Comparison of ENCODE assay signal across 24 cellular contexts in the genomic region with DNA sequence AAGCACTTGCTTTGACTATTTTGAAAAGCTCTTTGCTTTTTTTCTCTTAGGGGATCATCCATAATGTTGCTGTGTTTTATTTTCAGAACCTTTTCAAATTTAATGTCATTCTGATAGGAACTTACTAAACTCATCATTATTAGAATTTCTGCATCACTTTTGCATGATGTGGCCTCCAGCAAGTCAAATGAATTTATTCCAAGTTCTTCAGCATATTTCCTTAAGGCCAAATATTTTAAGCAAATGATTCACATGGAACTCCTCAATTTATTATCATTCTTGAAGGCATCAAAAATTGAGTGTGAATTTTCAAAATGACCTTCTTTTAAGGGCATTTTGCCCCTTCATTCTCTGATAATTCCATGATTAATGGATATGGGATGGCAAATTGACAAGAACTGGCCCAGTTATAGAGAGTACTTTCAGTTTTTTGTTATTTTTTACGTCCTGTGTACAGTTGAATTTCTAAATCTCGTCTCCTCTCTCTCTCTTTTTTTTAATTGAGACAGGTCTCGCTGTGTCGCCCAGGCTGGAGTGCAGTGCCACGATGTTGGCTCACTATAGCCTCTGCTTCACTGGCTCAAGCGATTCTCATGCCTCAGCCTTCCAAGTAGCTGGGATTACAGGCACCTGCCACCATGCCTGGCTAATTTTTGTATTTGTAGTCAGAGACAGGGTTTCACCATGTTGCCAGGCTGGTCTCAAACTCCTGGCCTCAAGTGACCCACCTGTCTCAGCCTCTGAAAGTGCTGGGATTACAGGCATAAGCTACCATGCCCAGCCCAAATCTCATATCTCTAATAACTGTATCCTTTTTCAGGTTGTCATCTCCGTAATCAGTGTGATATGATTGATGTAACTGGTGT. TPM values are rescaled to one million over a fixed set of nuclear protein-coding genes. Genes with fewer than 3 reads are reported as not detected.
A peak's percentile ranks its signal among the peaks of the same experiment; 100 is the strongest.
DNase-seq lines count a peak whose midpoint lies in the region; ATAC-seq and TF ChIP-seq lines count a peak whose summit lies in the region.
"Had no signal": no experiment of that assay in that cellular context is flagged by ENCODE, and none has a peak within 500 bp of the region (broad histone marks: within the 10 kb centered on the region; RNA-seq: fewer than 3 reads in every experiment).

No MANE protein-coding gene starts in this region.

- peaks cover 89% of the 10 kb centered on the region for H3K4me1 Mint-ChIP-seq in chondrocyte (ENCODE audit: low read depth)
- no peaks in the 10 kb centered on the region for H3K4me1 Mint-ChIP-seq in activated naive CD4-positive, alpha-beta T cell treated with anti-CD3 and anti-CD28 coated beads for 36 hours (ENCODE audit: low read depth)

- ATAC-seq in gastrocnemius medialis (peak in 1 of 2 donors; percentile 82), GM21529 (IDR thresholded peaks at IDR 0.05; ENCODE audit: unreplicated experiment) (no peak), HG03342 (IDR thresholded peaks at IDR 0.05; ENCODE audit: unreplicated experiment) (no peak)
- ATAC-seq: right cardiac atrium; stimulated activated naive CD8-positive, alpha-beta T cell treated with anti-CD3 and anti-CD28 coated beads, Interleukin-15, Interleukin-2, amounts not matched to agents 100 U/mL and 50 U/mL, for 24 hours had no signal

- in situ Hi-C loops in gastrocnemius medialis (cut with MboI; ENCODE audit: low sequenced_read_pairs in 4 of 4) = no loop called here

- CTCF ChIA-PET in activated naive CD4-positive, alpha-beta T cell treated with anti-CD3 and anti-CD28 coated beads for 36 hours (lab: Charles Lee) = no interaction called here

- TF ChIP-seq CTCF in AG10803 (conservative IDR thresholded peaks at IDR 0.05; ENCODE audit: low read length) = no peak
- TF ChIP-seq CTCF in chondrocyte (IDR thresholded peaks at IDR 0.05) = no peak
- no peak for TF ChIP-seq CTCF in gastrocnemius medialis (IDR thresholded peaks at IDR 0.05 in 4 of 5, conservative IDR thresholded peaks at IDR 0.05 in 1 of 5)

- no peak overlapping the region for H3K4me3 ChIP-seq in AG10803 (ENCODE audit: low read length)
- no peak overlapping the region for H3K4me3 ChIP-seq in MG63
- H3K4me3 ChIP-seq in gastrocnemius medialis = no peak overlapping the region
- H3K4me3 ChIP-seq: esophagus muscularis mucosa had no signal

- no peaks in the 10 kb centered on the region for H3K9me3 ChIP-seq in MG63
- no peaks in the 10 kb centered on the region for H3K9me3 ChIP-seq in gastrocnemius medialis
- H3K9me3 ChIP-seq: BE2C, esophagus muscularis mucosa had no signal

- intact Hi-C loops in gastrocnemius medialis (cut with DNase I; ENCODE audit: low total_unique reads) = no loop called here
- intact Hi-C loops in activated naive CD4-positive, alpha-beta T cell treated with anti-CD3 and anti-CD28 coated beads for 36 hours (cut with micrococcal nuclease) = no loop called here

- DNase-seq in AG10803 (ENCODE audit: low read depth) (peak; percentile 77), MG63 (peak; percentile 29), chondrocyte (ENCODE audit: low spot score) (no peak), gastrocnemius medialis (peak in 1 of 2 donors; percentile 36), NOMO-1 (lab: John Stamatoyannopoulos, UW; ENCODE audit: unreplicated experiment in 2 of 2) (no peak)
- no peak for DNase-seq in activated naive CD4-positive, alpha-beta T cell treated with anti-CD3 and anti-CD28 coated beads for 36 hours
- DNase-seq: activated CD4-positive, alpha-beta memory T cell treated with anti-CD3 and anti-CD28 coated beads for 36 hours; activated effector memory CD4-positive, alpha-beta T cell treated with anti-CD3 and anti-CD28 coated beads, Interleukin-2, amount 50 U/mL, for 16 hours; BE2C; DND-41; midbrain; NCI-H1105 treated with DMSO at 0.1 percent for 48 hours; NCI-H2029; NCI-H2227 treated with DMSO at 0.1 percent for 48 hours; NCI-H69; right cardiac atrium; stimulated activated naive CD8-positive, alpha-beta T cell treated with anti-CD3 and anti-CD28 coated beads, Interleukin-15, Interleukin-2, amounts not matched to agents 100 U/mL and 50 U/mL, for 24 hours had no signal

- peaks cover 16% of the 10 kb centered on the region for H3K36me3 ChIP-seq in MG63
- peaks cover 3 to 28% of the 10 kb centered on the region in 2 donors for H3K36me3 ChIP-seq in gastrocnemius medialis

- H3K27me3 ChIP-seq in MG63 (no peaks in the 10 kb centered on the region), gastrocnemius medialis (no peaks in the 10 kb centered on the region)
- H3K27me3 ChIP-seq: BE2C, esophagus muscularis mucosa had no signal

- H3K27me3 Mint-ChIP-seq in chondrocyte (ENCODE audit: low read depth) = no peaks in the 10 kb centered on the region
- H3K27me3 Mint-ChIP-seq in activated naive CD4-positive, alpha-beta T cell treated with anti-CD3 and anti-CD28 coated beads for 36 hours (ENCODE audit: low read depth) = no peaks in the 10 kb centered on the region
- H3K27me3 Mint-ChIP-seq: activated CD4-positive, alpha-beta memory T cell treated with anti-CD3 and anti-CD28 coated beads for 36 hours; type B pancreatic cell had no signal

- no peaks in the 10 kb centered on the region for H3K9me3 Mint-ChIP-seq in chondrocyte (ENCODE audit: low read depth)
- no peaks in the 10 kb centered on the region for H3K9me3 Mint-ChIP-seq in activated naive CD4-positive, alpha-beta T cell treated with anti-CD3 and anti-CD28 coated beads for 36 hours
- H3K9me3 Mint-ChIP-seq: activated CD4-positive, alpha-beta memory T cell treated with anti-CD3 and anti-CD28 coated beads for 36 hours; nephron; type B pancreatic cell had no signal

- H3K4me1 ChIP-seq in gastrocnemius medialis = peaks cover 4 to 12% of the 10 kb centered on the region in 2 donors
- H3K4me1 ChIP-seq: BE2C, parathyroid adenoma had no signal

- no peak overlapping the region for H3K4me3 Mint-ChIP-seq in chondrocyte (ENCODE audit: unreplicated experiment)
- no peak overlapping the region for H3K4me3 Mint-ChIP-seq in activated naive CD4-positive, alpha-beta T cell treated with anti-CD3 and anti-CD28 coated beads for 36 hours
- H3K4me3 Mint-ChIP-seq: activated CD4-positive, alpha-beta memory T cell treated with anti-CD3 and anti-CD28 coated beads for 36 hours; nephron; type B pancreatic cell had no signal

- peak overlapping the region in 3 of 4 donors; percentile 7 to 40 (median 27) for H3K27ac ChIP-seq in gastrocnemius medialis
- H3K27ac ChIP-seq: parathyroid adenoma, RWPE1 had no signal

- TF ChIP-seq POLR2A in gastrocnemius medialis (IDR thresholded peaks at IDR 0.05) = no peak

- H3K27ac Mint-ChIP-seq in chondrocyte (ENCODE audit: unreplicated experiment) = peak overlapping the region; percentile 56
- H3K27ac Mint-ChIP-seq in activated naive CD4-positive, alpha-beta T cell treated with anti-CD3 and anti-CD28 coated beads for 36 hours = no peak overlapping the region
- H3K27ac Mint-ChIP-seq: activated CD4-positive, alpha-beta memory T cell treated with anti-CD3 and anti-CD28 coated beads for 36 hours; nephron; type B pancreatic cell had no signal

- peaks cover 20% of the 10 kb centered on the region for H3K36me3 Mint-ChIP-seq in chondrocyte (ENCODE audit: low read depth)
- peaks cover 8% of the 10 kb centered on the region for H3K36me3 Mint-ChIP-seq in activated naive CD4-positive, alpha-beta T cell treated with anti-CD3 and anti-CD28 coated beads for 36 hours (ENCODE audit: low read depth)

RNA-seq across cellular contexts. Expression of gene GPR21, which starts 29.1 kb away (rescaled TPM):
- not detected in 2 replicates for total RNA-seq in MG63 (2014; rRNA removed; shearing (Covaris generic); ENCODE audit: low replicate concordance)
- 3.9 to 5.5 TPM (median 4.8 TPM) in 3 replicates for total RNA-seq in chondrocyte
- 1 to 10 TPM in 2 of 4 donors, not detected in 2; 1.3 to 1.8 TPM for total RNA-seq in gastrocnemius medialis
- total RNA-seq in activated naive CD4-positive, alpha-beta T cell treated with anti-CD3 and anti-CD28 coated beads for 36 hours = under 1 TPM; 0.32 to 0.50 TPM

Comparison
In these comparisons a context has a peak if more than half of its experiments do, and no peak if none do; other contexts are left out.
1. DNase-seq: peak in AG10803 (single experiment) and MG63 (single experiment); none in chondrocyte (single experiment), NOMO-1 (0 of 2) and activated naive CD4-positive, alpha-beta T cell treated with anti-CD3 and anti-CD28 coated beads for 36 hours (single experiment).